7 cellular contexts compared by ENCODE assay signal in the genomic region with DNA sequence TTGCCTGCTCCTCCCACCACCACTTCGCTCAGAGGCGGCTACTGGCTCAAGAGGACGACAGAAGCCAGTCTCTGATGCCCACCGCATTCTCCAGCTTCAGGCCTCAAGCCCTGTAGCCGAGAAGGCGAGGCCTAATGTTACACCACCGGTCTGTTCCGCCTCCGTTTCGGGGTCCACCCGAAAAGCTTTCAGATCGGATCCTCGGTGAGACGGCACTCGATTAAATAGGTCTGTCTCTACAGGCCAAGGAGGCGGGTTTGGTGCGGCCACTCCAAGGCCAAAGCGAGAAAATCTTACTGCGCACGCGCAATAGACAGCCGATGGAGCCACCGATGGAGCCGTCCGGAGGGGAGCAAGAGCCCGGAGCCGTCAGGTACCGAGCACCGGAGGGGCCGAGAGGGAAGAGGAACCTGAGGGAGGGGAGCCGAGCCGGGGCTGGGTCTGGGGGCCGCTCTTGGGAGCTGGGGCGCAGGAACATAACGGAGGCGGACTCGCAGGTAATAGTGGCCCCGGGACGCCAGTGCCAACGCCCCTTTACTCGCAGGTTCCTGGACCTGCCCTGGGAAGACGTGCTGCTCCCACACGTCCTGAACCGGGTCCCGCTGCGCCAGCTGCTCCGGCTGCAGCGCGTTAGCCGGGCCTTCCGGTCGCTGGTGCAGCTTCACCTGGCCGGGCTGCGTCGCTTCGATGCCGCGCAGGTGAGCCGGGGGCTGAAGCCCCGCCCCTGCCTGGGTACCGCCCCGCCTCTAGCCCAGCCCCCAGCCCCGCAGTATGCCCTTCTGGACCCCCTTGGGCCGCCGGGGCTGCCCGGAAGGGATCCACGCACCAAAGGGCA. TPM values are rescaled to one million over a fixed set of nuclear protein-coding genes. Genes with fewer than 3 reads are reported as not detected.
DNase-seq lines count a peak whose midpoint lies in the region; ATAC-seq, FAIRE-seq and TF ChIP-seq lines count a peak whose summit lies in the region.

Gene FBXL15, plus strand, starts transcription at position 27 of the 835 bp plus-strand sequence. Its CDS starts 294 bp downstream, at position 321.

- no peaks in the 10 kb centered on the region for H3K36me3 ChIP-seq in body of pancreas (replicated peaks in 1 of 2; ENCODE audit: insufficient read depth in 1 of 2, low read depth in 2 of 2)
- peaks cover 10 to 24% (median 11%) of the 10 kb centered on the region in 4 donors for H3K36me3 ChIP-seq in sigmoid colon

- H3K4me3 ChIP-seq in body of pancreas (peak within 1 kb of the TSS; percentile 24 to 88), sigmoid colon (peak within 1 kb of the TSS; percentile 61 to 89 (median 76))

- FAIRE-seq in TTC549 (lab: Jason Lieb, UNC): peak; percentile 74

- H3K9me3 ChIP-seq in body of pancreas: no peaks in the 10 kb centered on the region
- no peaks in the 10 kb centered on the region for H3K9me3 ChIP-seq in sigmoid colon

- TF ChIP-seq EP300 in sigmoid colon (IDR thresholded peaks at IDR 0.05): peak in 1 of 4 donors; percentile 63

- 0% methylated on average over 13 to 62 of the region's 67 CpGs for WGBS in body of pancreas, 2 donors
- 0% methylated on average over 67 of the region's 67 CpGs for WGBS in sigmoid colon, 2 donors

- intact Hi-C loops in body of pancreas (cut with DNase I) (no loop called here), sigmoid colon (cut with DNase I) (loop anchor here (1.0 to 5.0 kb wide), 3 partner anchors 29 to 161 kb away; no protein-coding TSS in a partner anchor)

- H3K27ac ChIP-seq in body of pancreas (peak within 1 kb of the TSS; percentile 83 to 96 (median 91)), sigmoid colon (peak within 1 kb of the TSS; percentile 86 to 96 (median 91))

- H3K27me3 ChIP-seq in body of pancreas: no peaks in the 10 kb centered on the region
- H3K27me3 ChIP-seq in sigmoid colon: peaks cover 0 to 27% (median 6%) of the 10 kb centered on the region in 3 donors

- TF ChIP-seq POLR2A in body of pancreas (IDR thresholded peaks at IDR 0.05) (peak; percentile 53 to 78 (median 74)), sigmoid colon (IDR thresholded peaks at IDR 0.05) (peak in 1 of 2 donors; percentile 33)

- TF ChIP-seq CTCF in body of pancreas (IDR thresholded peaks at IDR 0.05) (peak in 1 of 7 experiments; percentile 23), sigmoid colon (IDR thresholded peaks at IDR 0.05) (no peak)

- DNase-seq in NCI-H2107 treated with DMSO at 0.1 percent for 48 hours (lab: John Stamatoyannopoulos, UW; ENCODE audit: unreplicated experiment) (peak; percentile 87), body of pancreas (peak; percentile 98 to 99 (median 98)), iPS DF 19.7 (ENCODE audit: low read depth, low spot score) (peak; percentile 84), sigmoid colon (peak; percentile 99)

- peaks cover 45% of the 10 kb centered on the region for H3K4me1 ChIP-seq in body of pancreas
- H3K4me1 ChIP-seq in sigmoid colon: peaks cover 0 to 42% (median 36%) of the 10 kb centered on the region in 4 donors

- ATAC-seq in GM18520 (IDR thresholded peaks at IDR 0.05; ENCODE audit: unreplicated experiment) (peak; percentile 68), HG03064 (IDR thresholded peaks at IDR 0.05; ENCODE audit: low read depth, unreplicated experiment) (peak; percentile 43), body of pancreas (peak; percentile 88)

RNA-seq across cellular contexts. Expression of gene FBXL15, which starts in this region (rescaled TPM):
- total RNA-seq in body of pancreas (10 to 100 TPM; 12.7 to 38.6 TPM), sigmoid colon (10 to 100 TPM; 19.7 to 51.3 (median 34.2) TPM)
- polyA plus RNA-seq in sigmoid colon: 10 to 100 TPM; 19.0 to 36.7 (median 21.0) TPM

Comparison
In these comparisons a context has a peak if more than half of its experiments do, and no peak if none do; other contexts are left out.
1. Peak in every context shown above with its lines: DNase-seq, ATAC-seq, H3K4me3 ChIP-seq and H3K27ac ChIP-seq.